ENCODE assay signal across 35 cellular contexts in the genomic region with DNA sequence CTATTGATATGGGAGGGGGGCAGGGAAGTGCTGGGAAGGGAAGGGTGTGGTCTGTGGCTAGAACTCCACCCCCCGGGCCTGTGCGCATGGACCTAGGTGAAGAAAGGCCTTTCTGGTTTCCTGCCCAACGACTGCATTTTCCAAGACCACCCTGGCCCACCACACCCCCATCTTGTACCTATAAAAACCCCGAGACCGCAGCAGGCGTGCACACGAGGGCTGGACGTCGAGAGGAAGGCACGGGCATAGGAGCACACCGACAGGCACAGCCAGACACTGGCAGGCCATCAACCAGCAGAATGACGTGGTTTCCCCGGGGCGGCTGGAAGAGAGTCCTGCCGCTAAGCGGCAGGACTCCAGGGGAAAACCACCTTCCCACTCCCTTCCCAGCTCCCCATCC.
"Had no signal": no experiment of that assay in that cellular context is flagged by ENCODE, and none has a peak within 500 bp of the region (broad histone marks: within the 10 kb centered on the region; RNA-seq: fewer than 3 reads in every experiment).

No MANE protein-coding gene starts in this region.

- ATAC-seq: activated CD4-positive, CD25-positive, alpha-beta regulatory T cell treated with anti-CD3 and anti-CD28 coated beads, Interleukin-2, amount 50 U/mL, for 24 hours; activated CD8-positive, alpha-beta T cell treated with anti-CD3 and anti-CD28 coated beads for 36 hours; activated naive CD8-positive, alpha-beta T cell treated with anti-CD3 and anti-CD28 coated beads, Interleukin-2, amount 50 U/mL, for 24 hours; activated T-cell treated with anti-CD3 and anti-CD28 coated beads, Interleukin-2, amount 50 U/mL, for 4 hours; activated T-helper 17 cell treated with anti-CD3 and anti-CD28 coated beads, Interleukin-2, amount 50 U/mL, for 72 hours; gastroesophageal sphincter; T-helper 17 cell had no signal

- H3K4me3 ChIP-seq: ascending aorta, cardiac muscle cell, coronary artery, dorsolateral prefrontal cortex, esophagus muscularis mucosa, gastroesophageal sphincter had no signal

- H3K9me3 ChIP-seq: ascending aorta, breast epithelium, esophagus muscularis mucosa, gastroesophageal sphincter had no signal

- H3K4me1 ChIP-seq: ascending aorta, breast epithelium, esophagus muscularis mucosa, gastroesophageal sphincter had no signal

- H3K4me1 Mint-ChIP-seq: activated B cell treated with CpG ODN at 0.5 μM for 24 hours; activated naive CD4-positive, alpha-beta T cell treated with anti-CD3 and anti-CD28 coated beads, Interleukin-2, amount 50 U/mL, for 24 hours; activated naive CD8-positive, alpha-beta T cell treated with anti-CD3 and anti-CD28 coated beads for 36 hours; activated naive CD8-positive, alpha-beta T cell treated with anti-CD3 and anti-CD28 coated beads, Interleukin-2, amount 50 U/mL, for 24 hours; activated T-helper 17 cell treated with anti-CD3 and anti-CD28 coated beads, Interleukin-2, amount 50 U/mL, for 72 hours; brain; endodermal cell; T-helper 17 cell had no signal

- DNase-seq: activated B cell treated with CpG ODN at 0.5 μM for 24 hours; activated CD4-positive, alpha-beta T cell treated with anti-CD3 and anti-CD28 coated beads for 48 hours; activated CD4-positive, alpha-beta T cell treated with anti-CD3 and anti-CD28 coated beads, Interleukin-2, amount 50 U/mL, for 1 hour; activated CD4-positive, alpha-beta T cell treated with anti-CD3 and anti-CD28 coated beads, Interleukin-2, amount 50 U/mL, for 48 hours; activated CD8-positive, alpha-beta memory T cell treated with anti-CD3 and anti-CD28 coated beads for 24 hours; activated CD8-positive, alpha-beta T cell treated with anti-CD3 and anti-CD28 coated beads for 36 hours; activated effector memory CD4-positive, alpha-beta T cell treated with Interleukin-2 at 50 U/mL for 16 hours; activated naive CD4-positive, alpha-beta T cell treated with anti-CD3 and anti-CD28 coated beads for 36 hours; activated naive CD8-positive, alpha-beta T cell treated with anti-CD3 and anti-CD28 coated beads for 36 hours; activated naive CD8-positive, alpha-beta T cell treated with anti-CD3 and anti-CD28 coated beads, Interleukin-2, amount 50 U/mL, for 24 hours; activated T-cell treated with anti-CD3 and anti-CD28 coated beads, Interleukin-2, amount 50 U/mL, for 4 hours; central memory CD4-positive, alpha-beta T cell; cerebellar nuclear complex; dorsolateral prefrontal cortex; effector memory CD4-positive, alpha-beta T cell; endodermal cell; erythroblast; foreskin melanocyte; head of caudate nucleus; T-helper 1 cell; T-helper 17 cell; T1000; WERI-Rb-1 had no signal

- H3K27ac ChIP-seq: ascending aorta, breast epithelium, cardiac muscle cell, coronary artery, dorsolateral prefrontal cortex, esophagus muscularis mucosa, gastroesophageal sphincter, WERI-Rb-1 had no signal

- H3K27ac Mint-ChIP-seq: activated B cell treated with CpG ODN at 0.5 μM for 24 hours; activated CD8-positive, alpha-beta T cell treated with anti-CD3 and anti-CD28 coated beads for 36 hours; activated naive CD4-positive, alpha-beta T cell treated with anti-CD3 and anti-CD28 coated beads for 36 hours; activated naive CD4-positive, alpha-beta T cell treated with anti-CD3 and anti-CD28 coated beads, Interleukin-2, amount 50 U/mL, for 24 hours; activated naive CD8-positive, alpha-beta T cell treated with anti-CD3 and anti-CD28 coated beads for 36 hours; activated naive CD8-positive, alpha-beta T cell treated with anti-CD3 and anti-CD28 coated beads, Interleukin-2, amount 50 U/mL, for 24 hours; activated T-helper 17 cell treated with anti-CD3 and anti-CD28 coated beads, Interleukin-2, amount 50 U/mL, for 72 hours; brain; dendritic cell treated with granulocyte-macrophage colony-stimulating factor and Interleukin-4, amounts not matched to agents 40 ng/mL and 50 ng/mL, for 4 days; endodermal cell; T-helper 17 cell; T-helper 2 cell treated with Interferon-gamma antibody and Interleukin-4, amounts not matched to agents 5 μg/mL and 100 μg/mL, for 36 hours had no signal

- H3K36me3 ChIP-seq: ascending aorta, breast epithelium, cardiac muscle cell, esophagus muscularis mucosa, gastroesophageal sphincter, WERI-Rb-1 had no signal

- H3K27me3 ChIP-seq: ascending aorta, breast epithelium, cardiac muscle cell, dorsolateral prefrontal cortex, esophagus muscularis mucosa, gastroesophageal sphincter had no signal

- H3K36me3 Mint-ChIP-seq: activated naive CD4-positive, alpha-beta T cell treated with anti-CD3 and anti-CD28 coated beads, Interleukin-2, amount 50 U/mL, for 24 hours; activated naive CD8-positive, alpha-beta T cell treated with anti-CD3 and anti-CD28 coated beads for 36 hours; brain had no signal

- H3K27me3 Mint-ChIP-seq: activated B cell treated with CpG ODN at 0.5 μM for 24 hours; activated CD8-positive, alpha-beta T cell treated with anti-CD3 and anti-CD28 coated beads for 36 hours; activated naive CD4-positive, alpha-beta T cell treated with anti-CD3 and anti-CD28 coated beads, Interleukin-2, amount 50 U/mL, for 24 hours; activated naive CD8-positive, alpha-beta T cell treated with anti-CD3 and anti-CD28 coated beads for 36 hours; activated naive CD8-positive, alpha-beta T cell treated with anti-CD3 and anti-CD28 coated beads, Interleukin-2, amount 50 U/mL, for 24 hours; activated T-helper 17 cell treated with anti-CD3 and anti-CD28 coated beads, Interleukin-2, amount 50 U/mL, for 72 hours; brain; dendritic cell treated with granulocyte-macrophage colony-stimulating factor and Interleukin-4, amounts not matched to agents 40 ng/mL and 50 ng/mL, for 4 days; T-helper 17 cell had no signal

- H3K4me3 Mint-ChIP-seq: activated B cell treated with CpG ODN at 0.5 μM for 24 hours; activated CD8-positive, alpha-beta T cell treated with anti-CD3 and anti-CD28 coated beads for 36 hours; activated naive CD4-positive, alpha-beta T cell treated with anti-CD3 and anti-CD28 coated beads for 36 hours; activated naive CD4-positive, alpha-beta T cell treated with anti-CD3 and anti-CD28 coated beads, Interleukin-2, amount 50 U/mL, for 24 hours; activated naive CD8-positive, alpha-beta T cell treated with anti-CD3 and anti-CD28 coated beads for 36 hours; activated naive CD8-positive, alpha-beta T cell treated with anti-CD3 and anti-CD28 coated beads, Interleukin-2, amount 50 U/mL, for 24 hours; activated T-cell treated with anti-CD3 and anti-CD28 coated beads, Interleukin-2, amount 50 U/mL, for 4 hours; activated T-helper 17 cell treated with anti-CD3 and anti-CD28 coated beads, Interleukin-2, amount 50 U/mL, for 72 hours; brain; dendritic cell treated with granulocyte-macrophage colony-stimulating factor and Interleukin-4, amounts not matched to agents 40 ng/mL and 50 ng/mL, for 4 days; endodermal cell; T-helper 17 cell; T-helper 2 cell treated with Interferon-gamma antibody and Interleukin-4, amounts not matched to agents 5 μg/mL and 100 μg/mL, for 36 hours had no signal
